Comparison of ENCODE assay signal across 20 cellular contexts in the genomic region with DNA sequence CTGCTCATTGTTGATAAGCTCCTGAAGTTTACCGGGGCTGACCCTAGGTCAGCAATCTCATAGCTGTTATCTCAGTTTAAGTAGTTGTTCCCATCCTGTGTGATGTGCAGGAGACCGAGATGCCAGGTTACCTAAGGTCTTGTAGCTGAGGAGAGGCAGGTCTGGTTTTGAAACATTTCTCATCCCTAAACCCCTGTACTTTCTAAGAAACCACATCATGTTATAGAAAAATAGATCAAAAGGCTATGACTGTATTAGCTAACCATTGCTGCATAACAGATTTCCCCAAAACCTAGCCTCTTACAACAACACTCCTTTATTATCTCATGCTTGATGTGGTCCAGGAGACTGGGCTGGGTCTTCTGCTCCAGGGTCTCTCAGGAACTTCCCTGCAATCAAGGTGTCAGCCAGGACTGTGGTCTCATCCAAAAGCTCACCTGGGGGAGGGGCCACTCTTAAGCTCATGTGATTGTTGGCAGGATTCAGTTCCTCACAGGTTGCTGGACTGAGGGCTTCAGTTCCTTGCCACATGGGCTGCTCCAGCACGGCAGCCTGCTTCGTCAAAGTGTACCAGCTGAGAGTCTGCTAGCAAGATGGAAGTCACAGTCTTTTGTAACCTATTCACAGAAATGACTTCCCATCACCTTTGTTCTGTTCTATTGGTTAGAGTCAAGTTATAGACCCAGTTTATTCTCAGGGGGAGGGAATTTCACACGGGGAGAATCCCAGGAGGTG.
A peak's percentile ranks its signal among the peaks of the same experiment; 100 is the strongest.
DNase-seq lines count a peak whose midpoint lies in the region; ATAC-seq and TF ChIP-seq lines count a peak whose summit lies in the region.
"Had no signal": no experiment of that assay in that cellular context is flagged by ENCODE, and none has a peak within 500 bp of the region (broad histone marks: within the 10 kb centered on the region; RNA-seq: fewer than 3 reads in every experiment).

No MANE protein-coding gene starts in this region.

- no peaks in the 10 kb centered on the region for H3K27me3 Mint-ChIP-seq in activated CD4-positive, alpha-beta T cell treated with anti-CD3 and anti-CD28 coated beads, Interleukin-2, amount 10 ng/mL, durations not matched to agents 7 days and 5 days
- no peaks in the 10 kb centered on the region for H3K27me3 Mint-ChIP-seq in CD4-positive, alpha-beta memory T cell
- no peaks in the 10 kb centered on the region for H3K27me3 Mint-ChIP-seq in activated CD8-positive, alpha-beta T cell treated with anti-CD3 and anti-CD28 coated beads, Interleukin-2, amount 10 ng/mL, durations not matched to agents 7 days and 5 days (ENCODE audit: low read depth)
- H3K27me3 Mint-ChIP-seq in naive thymus-derived CD4-positive, alpha-beta T cell, result no peaks in the 10 kb centered on the region

- TF ChIP-seq CTCF in WERI-Rb-1 (IDR thresholded peaks at IDR 0.05; ENCODE audit: low read depth, low read length), result no peak

- H3K9me3 Mint-ChIP-seq in activated CD4-positive, alpha-beta T cell treated with anti-CD3 and anti-CD28 coated beads, Interleukin-2, amount 10 ng/mL, durations not matched to agents 7 days and 5 days, result no peaks in the 10 kb centered on the region
- no peaks in the 10 kb centered on the region for H3K9me3 Mint-ChIP-seq in CD4-positive, alpha-beta memory T cell
- H3K9me3 Mint-ChIP-seq in activated CD8-positive, alpha-beta T cell treated with anti-CD3 and anti-CD28 coated beads, Interleukin-2, amount 10 ng/mL, durations not matched to agents 7 days and 5 days (ENCODE audit: insufficient read depth), result no peaks in the 10 kb centered on the region
- H3K9me3 Mint-ChIP-seq in naive thymus-derived CD4-positive, alpha-beta T cell, result peaks cover 0 to 2% (median 0%) of the 10 kb centered on the region in 11 donors
- H3K9me3 Mint-ChIP-seq: WTC11 had no signal

- no peak overlapping the region for H3K4me3 Mint-ChIP-seq in activated CD4-positive, alpha-beta T cell treated with anti-CD3 and anti-CD28 coated beads, Interleukin-2, amount 10 ng/mL, durations not matched to agents 7 days and 5 days
- H3K4me3 Mint-ChIP-seq in CD4-positive, alpha-beta memory T cell, result peak overlapping the region in 3 of 8 donors; percentile 6 to 77 (median 25)
- no peak overlapping the region for H3K4me3 Mint-ChIP-seq in activated CD8-positive, alpha-beta T cell treated with anti-CD3 and anti-CD28 coated beads, Interleukin-2, amount 10 ng/mL, durations not matched to agents 7 days and 5 days
- peak overlapping the region in 8 of 10 donors; percentile 4 to 59 (median 22) for H3K4me3 Mint-ChIP-seq in naive thymus-derived CD4-positive, alpha-beta T cell
- H3K4me3 Mint-ChIP-seq: WTC11 had no signal

- no peaks in the 10 kb centered on the region for H3K36me3 ChIP-seq in CD4-positive, alpha-beta memory T cell (ENCODE audit: insufficient read depth, low read length)
- H3K36me3 ChIP-seq in naive thymus-derived CD4-positive, alpha-beta T cell (ENCODE audit: control insufficient read depth in 2 of 3, insufficient read depth in 3 of 3, low read length in 3 of 3), result no peaks in the 10 kb centered on the region
- no peaks in the 10 kb centered on the region for H3K36me3 ChIP-seq in WERI-Rb-1

- peaks cover 49% of the 10 kb centered on the region for H3K4me1 ChIP-seq in CD4-positive, alpha-beta memory T cell (ENCODE audit: insufficient read depth, low read length)
- peaks cover 5 to 9% of the 10 kb centered on the region in 2 donors for H3K4me1 ChIP-seq in naive thymus-derived CD4-positive, alpha-beta T cell (ENCODE audit: control insufficient read depth in 2 of 2, insufficient read depth in 2 of 2, low read length in 2 of 2)

- intact Hi-C loops in CD4-positive, alpha-beta memory T cell (cut with micrococcal nuclease), result no loop called here
- intact Hi-C loops in naive thymus-derived CD4-positive, alpha-beta T cell (cut with micrococcal nuclease), result no loop called here

- H3K36me3 Mint-ChIP-seq in activated CD4-positive, alpha-beta T cell treated with anti-CD3 and anti-CD28 coated beads, Interleukin-2, amount 10 ng/mL, durations not matched to agents 7 days and 5 days (ENCODE audit: low read depth), result peaks cover 20% of the 10 kb centered on the region
- peaks cover 5 to 15% of the 10 kb centered on the region in 2 donors for H3K36me3 Mint-ChIP-seq in CD4-positive, alpha-beta memory T cell
- H3K36me3 Mint-ChIP-seq in activated CD8-positive, alpha-beta T cell treated with anti-CD3 and anti-CD28 coated beads, Interleukin-2, amount 10 ng/mL, durations not matched to agents 7 days and 5 days (ENCODE audit: low read depth), result peaks cover 48% of the 10 kb centered on the region
- H3K36me3 Mint-ChIP-seq in naive thymus-derived CD4-positive, alpha-beta T cell, result peaks cover 0 to 31% (median 4%) of the 10 kb centered on the region in 5 donors

- no peak for DNase-seq in activated CD4-positive, alpha-beta T cell treated with anti-CD3 and anti-CD28 coated beads, Interleukin-2, amount 10 ng/mL, durations not matched to agents 7 days and 5 days
- DNase-seq in activated CD4-positive, alpha-beta T cell treated with anti-CD3 and anti-CD28 coated beads for 4 hours, result no peak
- DNase-seq in CD4-positive, alpha-beta memory T cell, result no peak
- no peak for DNase-seq in activated CD8-positive, alpha-beta T cell treated with anti-CD3 and anti-CD28 coated beads, Interleukin-2, amount 10 ng/mL, durations not matched to agents 7 days and 5 days
- DNase-seq in naive thymus-derived CD4-positive, alpha-beta T cell, result peak in 2 of 9 donors; percentile 18 to 35
- no peak for DNase-seq in WERI-Rb-1
- no peak for DNase-seq in NCI-H82 (lab: John Stamatoyannopoulos, UW)
- DNase-seq: C1 segment of cervical spinal cord; effector CD4-positive, alpha-beta T cell; foreskin fibroblast; KBM-7; left ventricle myocardium superior; midbrain; NCI-H146; NCI-H510A treated with DMSO at 0.1 percent for 48 hours; right lobe of liver; T-helper 9 cell; upper lobe of right lung had no signal

- CTCF ChIA-PET in activated CD4-positive, alpha-beta T cell treated with anti-CD3 and anti-CD28 coated beads, Interleukin-2, amount 10 ng/mL, durations not matched to agents 7 days and 5 days (lab: Charles Lee), result interaction anchor here (1.0 to 3.1 kb wide), 5 partner anchors 10 to 23 kb away, joined by 3 to 18 read pairs (median 5); no protein-coding TSS in a partner anchor
- CTCF ChIA-PET in CD4-positive, alpha-beta memory T cell (lab: Charles Lee; ENCODE audit: partially characterized antibody), result interaction anchor here (0.7 to 4.2 kb wide), 7 partner anchors 10 to 101 kb away, joined by 3 to 31 read pairs (median 6); no protein-coding TSS in a partner anchor
- CTCF ChIA-PET in activated CD8-positive, alpha-beta T cell treated with anti-CD3 and anti-CD28 coated beads, Interleukin-2, amount 10 ng/mL, durations not matched to agents 7 days and 5 days (lab: Charles Lee), result interaction anchor here (1.4 to 5.7 kb wide), 2 partner anchors 16 to 24 kb away, joined by 5 to 46 read pairs; no protein-coding TSS in a partner anchor
- CTCF ChIA-PET in naive thymus-derived CD4-positive, alpha-beta T cell (lab: Charles Lee), result interaction anchor here (1.1 to 4.4 kb wide), 4 partner anchors 12 to 101 kb away, joined by 3 to 18 read pairs (median 4); no protein-coding TSS in a partner anchor

- H3K4me3 ChIP-seq in CD4-positive, alpha-beta memory T cell (ENCODE audit: low read length in 2 of 2), result no peak overlapping the region
- no peak overlapping the region for H3K4me3 ChIP-seq in naive thymus-derived CD4-positive, alpha-beta T cell (ENCODE audit: low read length)
- no peak overlapping the region for H3K4me3 ChIP-seq in WERI-Rb-1 (ENCODE audit: low read depth, low read length)
- H3K4me3 ChIP-seq: right lobe of liver, upper lobe of right lung had no signal

- no peaks in the 10 kb centered on the region for H3K9me3 ChIP-seq in CD4-positive, alpha-beta memory T cell (ENCODE audit: control insufficient read depth in 1 of 2, low read length in 2 of 2)
- no peaks in the 10 kb centered on the region for H3K9me3 ChIP-seq in naive thymus-derived CD4-positive, alpha-beta T cell (ENCODE audit: control insufficient read depth in 2 of 3, low read length in 3 of 3)
- no peaks in the 10 kb centered on the region for H3K9me3 ChIP-seq in WERI-Rb-1 (ENCODE audit: severe bottlenecking)
- H3K9me3 ChIP-seq: right lobe of liver, upper lobe of right lung had no signal

- ATAC-seq in activated CD8-positive, alpha-beta T cell treated with anti-CD3 and anti-CD28 coated beads, Interleukin-2, amount 10 ng/mL, durations not matched to agents 7 days and 5 days, result no peak
- ATAC-seq in naive thymus-derived CD4-positive, alpha-beta T cell, result peak; percentile 30
- no peak for ATAC-seq in GM18870 (IDR thresholded peaks at IDR 0.05; ENCODE audit: unreplicated experiment)
- ATAC-seq: left ventricle myocardium superior, right lobe of liver, upper lobe of right lung, WTC11 had no signal

- peaks cover 45% of the 10 kb centered on the region for H3K4me1 Mint-ChIP-seq in activated CD4-positive, alpha-beta T cell treated with anti-CD3 and anti-CD28 coated beads, Interleukin-2, amount 10 ng/mL, durations not matched to agents 7 days and 5 days
- peaks cover 19 to 53% (median 36%) of the 10 kb centered on the region in 4 donors for H3K4me1 Mint-ChIP-seq in CD4-positive, alpha-beta memory T cell
- H3K4me1 Mint-ChIP-seq in activated CD8-positive, alpha-beta T cell treated with anti-CD3 and anti-CD28 coated beads, Interleukin-2, amount 10 ng/mL, durations not matched to agents 7 days and 5 days (ENCODE audit: low read depth), result peaks cover 42% of the 10 kb centered on the region
- H3K4me1 Mint-ChIP-seq in naive thymus-derived CD4-positive, alpha-beta T cell, result peaks cover 8 to 46% (median 42%) of the 10 kb centered on the region in 7 donors

- H3K27ac Mint-ChIP-seq in activated CD4-positive, alpha-beta T cell treated with anti-CD3 and anti-CD28 coated beads, Interleukin-2, amount 10 ng/mL, durations not matched to agents 7 days and 5 days, result peak overlapping the region; percentile 46
- peak overlapping the region in 6 of 7 donors; percentile 17 to 85 (median 44) for H3K27ac Mint-ChIP-seq in CD4-positive, alpha-beta memory T cell
- H3K27ac Mint-ChIP-seq in activated CD8-positive, alpha-beta T cell treated with anti-CD3 and anti-CD28 coated beads, Interleukin-2, amount 10 ng/mL, durations not matched to agents 7 days and 5 days, result peak overlapping the region; percentile 24
- peak overlapping the region in 8 of 9 donors; percentile 8 to 78 (median 63) for H3K27ac Mint-ChIP-seq in naive thymus-derived CD4-positive, alpha-beta T cell

- POLR2A ChIA-PET in activated CD4-positive, alpha-beta T cell treated with anti-CD3 and anti-CD28 coated beads, Interleukin-2, amount 10 ng/mL, durations not matched to agents 7 days and 5 days (lab: Charles Lee), result no interaction called here
- POLR2A ChIA-PET in CD4-positive, alpha-beta memory T cell (lab: Charles Lee; ENCODE audit: partially characterized antibody), result interaction anchor here (4.6 to 6.8 kb wide), 2 partner anchors 11 to 13 kb away, joined by 41 to 79 read pairs; no protein-coding TSS in a partner anchor
- POLR2A ChIA-PET in activated CD8-positive, alpha-beta T cell treated with anti-CD3 and anti-CD28 coated beads, Interleukin-2, amount 10 ng/mL, durations not matched to agents 7 days and 5 days (lab: Charles Lee), result interaction anchor here (1.1 to 5.1 kb wide), 2 partner anchors 11 to 16 kb away, joined by 3 to 48 read pairs; no protein-coding TSS in a partner anchor
- POLR2A ChIA-PET in naive thymus-derived CD4-positive, alpha-beta T cell (lab: Charles Lee), result interaction anchor here (1.6 to 5.3 kb wide), 5 partner anchors 10 to 19 kb away, joined by 3 to 34 read pairs (median 15); no protein-coding TSS in a partner anchor

- H3K27ac ChIP-seq in CD4-positive, alpha-beta memory T cell (ENCODE audit: low read depth, low read length), result no peak overlapping the region
- H3K27ac ChIP-seq in naive thymus-derived CD4-positive, alpha-beta T cell (ENCODE audit: low read depth, low read length), result no peak overlapping the region
- no peak overlapping the region for H3K27ac ChIP-seq in WERI-Rb-1
- H3K27ac ChIP-seq: right lobe of liver, upper lobe of right lung had no signal

- no peaks in the 10 kb centered on the region for H3K27me3 ChIP-seq in CD4-positive, alpha-beta memory T cell (ENCODE audit: insufficient read depth, low read length)
- H3K27me3 ChIP-seq in naive thymus-derived CD4-positive, alpha-beta T cell (ENCODE audit: control insufficient read depth in 2 of 2, insufficient read depth in 2 of 2, low read length in 2 of 2), result no peaks in the 10 kb centered on the region
- peaks cover 11% of the 10 kb centered on the region for H3K27me3 ChIP-seq in WERI-Rb-1 (ENCODE audit: insufficient read depth, low read depth, severe bottlenecking)
- H3K27me3 ChIP-seq: right lobe of liver, upper lobe of right lung had no signal

Comparison
In these comparisons a context has a peak if more than half of its experiments do, and no peak if none do; other contexts are left out.
1. H3K4me3 Mint-ChIP-seq: peak in naive thymus-derived CD4-positive, alpha-beta T cell (8 of 10); none in activated CD4-positive, alpha-beta T cell treated with anti-CD3 and anti-CD28 coated beads, Interleukin-2, amount 10 ng/mL, durations not matched to agents 7 days and 5 days (single experiment) and activated CD8-positive, alpha-beta T cell treated with anti-CD3 and anti-CD28 coated beads, Interleukin-2, amount 10 ng/mL, durations not matched to agents 7 days and 5 days (single experiment).
2. Peak in every context shown above with its lines, with median percentiles within 50 percentile points of each other: H3K27ac Mint-ChIP-seq.